29 cellular contexts compared by ENCODE assay signal in genomic region chr7:66256281-66256680, GRCh38. TPM values are rescaled to one million over a fixed set of nuclear protein-coding genes. Genes with fewer than 3 reads are reported as not detected.
DNase-seq lines count a peak whose midpoint lies in the region; ATAC-seq, FAIRE-seq and TF ChIP-seq lines count a peak whose summit lies in the region.
"Had no signal": no experiment of that assay in that cellular context is flagged by ENCODE, and none has a peak within 500 bp of the region (broad histone marks: within the 10 kb centered on the region; RNA-seq: fewer than 3 reads in every experiment).

No MANE protein-coding gene starts in this region.

- H3K9ac ChIP-seq in adipocyte (ENCODE audit: low read length), result no peak overlapping the region
- H3K9ac ChIP-seq: neural progenitor cell had no signal

- H3K4me3 ChIP-seq in adipocyte (ENCODE audit: low read length) (peak overlapping the region; percentile 39), osteoblast (ENCODE audit: insufficient read depth, low read length) (no peak overlapping the region)
- H3K4me3 ChIP-seq: neural progenitor cell, SJSA1, transverse colon had no signal

- peaks cover 14% of the 10 kb centered on the region for H4K20me1 ChIP-seq in osteoblast (ENCODE audit: insufficient read depth, low read length)

- no peak overlapping the region for H3K4me2 ChIP-seq in osteoblast (ENCODE audit: insufficient read depth, low read length)
- H3K4me2 ChIP-seq: neural progenitor cell had no signal

- peak overlapping the region; percentile 51 for H3K27ac ChIP-seq in osteoblast (ENCODE audit: low read depth, low read length)
- H3K27ac ChIP-seq: neural progenitor cell, SJSA1, transverse colon had no signal

- no peak overlapping the region for H2AFZ ChIP-seq in osteoblast (ENCODE audit: low read length)
- H2AFZ ChIP-seq: neural progenitor cell had no signal

- peaks cover 4% of the 10 kb centered on the region for H3K9me3 ChIP-seq in adipocyte (ENCODE audit: control insufficient read depth, low read length)
- H3K9me3 ChIP-seq in osteoblast (ENCODE audit: low read depth, low read length), result no peaks in the 10 kb centered on the region
- H3K9me3 ChIP-seq: SJSA1, transverse colon had no signal

- DNase-seq in GM19239 (ENCODE audit: insufficient read length, low spot score) (no peak), MV-4-11 (lab: John Stamatoyannopoulos, UW) (peak; percentile 68), adipocyte (ENCODE audit: low read depth) (no peak), osteoblast (ENCODE audit: insufficient read length, low spot score, missing footprints) (no peak), NCI-H345 (lab: John Stamatoyannopoulos, UW) (no peak), NCI-H526 (lab: John Stamatoyannopoulos, UW) (no peak)
- no peak for DNase-seq in stimulated activated CD4-positive, alpha-beta T cell treated with anti-CD3 and anti-CD28 coated beads, Interleukin-2, amount 100 ng/mL, for 48 hours
- DNase-seq: activated CD4-positive, alpha-beta T cell treated with anti-CD3 and anti-CD28 coated beads, Interleukin-2, amount 10 ng/mL, durations not matched to agents 7 days and 5 days; activated effector memory CD4-positive, alpha-beta T cell treated with anti-CD3 and anti-CD28 coated beads, Interleukin-2, amount 50 U/mL, for 16 hours; anterior cingulate cortex; C1 segment of cervical spinal cord; Caco-2; DMS53; effector CD4-positive, alpha-beta T cell; immature natural killer cell; NCI-H1105; NCI-H2029; NCI-H526 treated with DMSO at 0.1 percent for 48 hours; right cardiac atrium; T-cell; transverse colon had no signal

- peak; percentile 23 for FAIRE-seq in GM19239 (lab: Jason Lieb, UNC)
- FAIRE-seq: colon, GM12892, HepG2 had no signal

- H3K79me2 ChIP-seq in osteoblast (ENCODE audit: insufficient read depth, low read length), result peaks cover 72% of the 10 kb centered on the region

- H3K4me1 ChIP-seq in adipocyte (ENCODE audit: control insufficient read depth, insufficient read depth, low read length) (peaks cover 60% of the 10 kb centered on the region), osteoblast (ENCODE audit: insufficient read depth, low read length) (peaks cover 29% of the 10 kb centered on the region)
- H3K4me1 ChIP-seq: Caco-2 had no signal

- ATAC-seq in esophagus mucosa, result no peak
- ATAC-seq: HCT116, HepG2, right cardiac atrium, T-cell, WTC11 had no signal

- no peak for TF ChIP-seq CTCF in osteoblast (IDR thresholded peaks at IDR 0.05; ENCODE audit: extremely low read depth, low read depth, low read length)

- H3K27me3 ChIP-seq in adipocyte (replicated peaks; ENCODE audit: control insufficient read depth, insufficient read depth, low read length) (no peaks in the 10 kb centered on the region), osteoblast (ENCODE audit: insufficient read depth, low read length) (no peaks in the 10 kb centered on the region)
- H3K27me3 ChIP-seq: neural progenitor cell, SJSA1, transverse colon had no signal

- H3K36me3 ChIP-seq in adipocyte (ENCODE audit: control insufficient read depth, insufficient read depth, low read length, severe bottlenecking) (peaks cover 4% of the 10 kb centered on the region), osteoblast (ENCODE audit: insufficient read depth, low read length) (no peaks in the 10 kb centered on the region)
- H3K36me3 ChIP-seq: neural progenitor cell, SJSA1, transverse colon had no signal

RNA-seq across cellular contexts. Expression of gene TPST1, which starts 51.1 kb away (rescaled TPM):
- total RNA-seq in osteoblast (137 and 174 TPM in 2 replicates), esophagus mucosa (7.5 TPM)

Comparison
In these comparisons a context has a peak if more than half of its experiments do, and no peak if none do; other contexts are left out.
1. RNA of gene TPST1, which starts 51.1 kb away (total RNA-seq): 137 to 174 TPM in osteoblast; 7.5 TPM in esophagus mucosa (single experiment); every median in the first group is over 10 times any median in the second.